ENCODE assay signal across 1 cellular context in genomic region chr16:12260647-12261262, GRCh38.
TF ChIP-seq lines count a peak whose summit lies in the region.

No MANE protein-coding gene starts in this region.

TF ChIP-seq in HepG2, 621 proteins besides CTCF, POLR2A, EP300 and RAD21 (continued from another document and continues in another):
- TF ChIP-seq ZNF362 (CRISPR knock-in tag; IDR thresholded peaks at IDR 0.05; ENCODE audit: borderline replicate concordance) (no peak), FIP1L1 (IDR thresholded peaks at IDR 0.05; ENCODE audit: borderline replicate concordance, insufficient read depth, low read depth, low read length) (0 out of 2 replicates have a peak, but pooled peaks have one; percentile 43), ELF4 (CRISPR knock-in tag; IDR thresholded peaks at IDR 0.05; ENCODE audit: borderline replicate concordance) (no peak), ZNF510 (CRISPR knock-in tag; IDR thresholded peaks at IDR 0.05; ENCODE audit: low read depth) (no peak), ZNF251 (CRISPR knock-in tag; IDR thresholded peaks at IDR 0.05) (no peak), ZBTB44 (CRISPR knock-in tag; IDR thresholded peaks at IDR 0.05) (no peak), EEA1 (CRISPR knock-in tag; IDR thresholded peaks at IDR 0.05; ENCODE audit: borderline replicate concordance) (no peak; the same call in 1 of the 2 replicates), ZNF136 (CRISPR knock-in tag; IDR thresholded peaks at IDR 0.05; ENCODE audit: low read depth) (no peak), POGZ (CRISPR knock-in tag; IDR thresholded peaks at IDR 0.05) (peak; percentile 81), ZNF850 (CRISPR knock-in tag; conservative IDR thresholded peaks at IDR 0.05) (no peak), ZNF598 (CRISPR knock-in tag; IDR thresholded peaks at IDR 0.05; ENCODE audit: borderline replicate concordance) (peak; percentile 40; the same call in 1 of the 2 replicates), ZNF124 (CRISPR knock-in tag; IDR thresholded peaks at IDR 0.05) (peak; percentile 81; the same call in 1 of the 2 replicates), BRCA1 (CRISPR knock-in tag; IDR thresholded peaks at IDR 0.05) (no peak), BATF2 (CRISPR knock-in tag; IDR thresholded peaks at IDR 0.05) (no peak), CENPBD1 (CRISPR knock-in tag; IDR thresholded peaks at IDR 0.05; ENCODE audit: borderline replicate concordance, low read depth) (no peak), HMGA1 (CRISPR knock-in tag; conservative IDR thresholded peaks at IDR 0.05) (no peak), CENPT (CRISPR knock-in tag; IDR thresholded peaks at IDR 0.05; ENCODE audit: low read depth) (peak; percentile 76; the same call in 1 of the 2 replicates), ATM (IDR thresholded peaks at IDR 0.05; ENCODE audit: borderline replicate concordance) (no peak), HNF4A (CRISPR knock-in tag; IDR thresholded peaks at IDR 0.05) (peak; percentile 31; the same call in 1 of the 2 replicates), SALL2 (CRISPR knock-in tag; IDR thresholded peaks at IDR 0.05) (no peak), ZNF788 (CRISPR knock-in tag; IDR thresholded peaks at IDR 0.05; ENCODE audit: borderline replicate concordance) (peak; percentile 83; the same call in 1 of the 2 replicates), SYNCRIP (IDR thresholded peaks at IDR 0.05; ENCODE audit: insufficient read depth, low read depth, low read length) (no peak), YEATS4 (CRISPR knock-in tag; IDR thresholded peaks at IDR 0.05; ENCODE audit: borderline replicate concordance) (no peak), FUBP1 (CRISPR knock-in tag; IDR thresholded peaks at IDR 0.05; ENCODE audit: borderline replicate concordance) (no peak), RNF219 (CRISPR knock-in tag; IDR thresholded peaks at IDR 0.05) (no peak), NFKB2 (CRISPR knock-in tag; IDR thresholded peaks at IDR 0.05; ENCODE audit: borderline replicate concordance) (no peak), GATAD1 (CRISPR knock-in tag; IDR thresholded peaks at IDR 0.05) (peak; percentile 51; the same call in 1 of the 2 replicates), JARID2 (CRISPR knock-in tag; IDR thresholded peaks at IDR 0.05; ENCODE audit: insufficient replicate concordance) (no peak), ZFP36L2 (CRISPR knock-in tag; IDR thresholded peaks at IDR 0.05) (no peak), YY1 (IDR thresholded peaks at IDR 0.05; ENCODE audit: insufficient read depth, insufficient replicate concordance, low read depth, low read length) (peak; percentile 63), CERS6 (CRISPR knock-in tag; IDR thresholded peaks at IDR 0.05) (no peak), RBM22 (optimal IDR thresholded peaks at IDR 0.05; ENCODE audit: low read length) (no peak), ZBTB3 (CRISPR knock-in tag; IDR thresholded peaks at IDR 0.05; ENCODE audit: borderline replicate concordance, low read depth) (no peak), ZNF142 (CRISPR knock-in tag; IDR thresholded peaks at IDR 0.05) (no peak), CHCHD3 (CRISPR knock-in tag; IDR thresholded peaks at IDR 0.05) (no peak), RXRA (CRISPR knock-in tag; IDR thresholded peaks at IDR 0.05) (peak; percentile 80), MIXL1 (CRISPR knock-in tag; IDR thresholded peaks at IDR 0.05) (no peak), AHR (CRISPR knock-in tag; IDR thresholded peaks at IDR 0.05) (no peak), KAT7 (CRISPR knock-in tag; IDR thresholded peaks at IDR 0.05; ENCODE audit: borderline replicate concordance) (no peak), CAMTA2 (CRISPR knock-in tag; IDR thresholded peaks at IDR 0.05; ENCODE audit: borderline replicate concordance) (peak; percentile 86; the same call in 1 of the 2 replicates)
